In the genomic region with DNA sequence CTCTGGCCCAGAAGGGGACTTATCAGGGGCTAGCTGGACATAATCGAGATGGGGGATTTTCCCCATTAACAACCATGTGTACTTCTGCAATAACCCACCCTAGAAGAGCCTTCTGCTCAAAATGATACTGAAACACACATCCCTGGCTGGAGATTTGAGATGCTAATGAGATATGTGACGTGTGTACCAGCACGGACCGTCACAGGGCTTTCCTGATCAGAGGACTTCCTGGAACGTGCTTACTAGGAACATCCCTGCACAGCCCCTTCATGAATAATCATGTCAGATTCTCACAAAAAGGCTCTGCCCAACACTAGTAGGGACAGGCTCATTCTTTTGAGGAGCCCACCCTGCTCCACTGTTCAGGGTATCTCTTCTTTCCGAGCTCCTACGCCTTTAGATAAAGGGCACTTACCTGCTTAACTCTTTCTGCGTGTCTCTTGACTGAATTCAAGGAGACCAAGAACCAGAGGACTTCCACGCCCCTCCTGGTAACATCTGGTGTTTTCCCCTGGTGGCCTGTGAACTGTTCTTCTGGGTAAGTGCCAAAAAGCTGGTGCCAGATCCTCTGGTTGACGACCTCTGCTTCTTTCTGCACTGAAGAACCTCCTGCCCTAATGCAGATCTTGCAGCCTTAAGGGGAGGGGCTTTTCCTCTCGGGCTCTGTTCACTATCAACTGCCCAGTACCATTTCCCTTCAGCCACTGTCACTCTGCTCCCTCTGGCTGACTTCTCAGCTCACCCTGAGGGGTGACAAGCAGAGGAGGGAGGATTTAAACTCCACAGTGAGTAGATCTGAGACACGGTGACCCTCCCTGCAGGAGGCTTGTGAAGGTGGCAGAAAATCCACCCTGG, we compare ENCODE assay signal across 29 cellular contexts. TPM values are rescaled to one million over a fixed set of nuclear protein-coding genes. Genes with fewer than 3 reads are reported as not detected.
A peak's percentile ranks its signal among the peaks of the same experiment; 100 is the strongest.
DNase-seq lines count a peak whose midpoint lies in the region; ATAC-seq and TF ChIP-seq lines count a peak whose summit lies in the region.
"Had no signal": no experiment of that assay in that cellular context is flagged by ENCODE, and none has a peak within 500 bp of the region (broad histone marks: within the 10 kb centered on the region; RNA-seq: fewer than 3 reads in every experiment).

No MANE protein-coding gene starts in this region.

- H3K4me1 ChIP-seq in Karpas-422 (ENCODE audit: low read length) (peaks cover 24% of the 10 kb centered on the region), OCI-LY3 (ENCODE audit: low read length) (peaks cover 40% of the 10 kb centered on the region), smooth muscle cell (ENCODE audit: low read depth) (no peaks in the 10 kb centered on the region)
- H3K4me1 ChIP-seq: neural progenitor cell, sigmoid colon, thyroid gland had no signal

- TF ChIP-seq CTCF in OCI-LY3 (IDR thresholded peaks at IDR 0.05; ENCODE audit: low read depth, low read length) (no peak), smooth muscle cell (IDR thresholded peaks at IDR 0.05; ENCODE audit: borderline replicate concordance, insufficient read depth, poor library complexity, severe bottlenecking) (no peak)

- H3F3A ChIP-seq in smooth muscle cell (ENCODE audit: low read depth), result no peaks in the 10 kb centered on the region

- H3K9me3 ChIP-seq in Karpas-422 (ENCODE audit: low read length) (no peaks in the 10 kb centered on the region), OCI-LY3 (ENCODE audit: insufficient read depth, low read length) (peaks cover 30% of the 10 kb centered on the region), smooth muscle cell (replicated peaks; ENCODE audit: low read depth) (no peaks in the 10 kb centered on the region)
- H3K9me3 ChIP-seq: sigmoid colon, thyroid gland had no signal

- no peaks in the 10 kb centered on the region for H4K20me1 ChIP-seq in Karpas-422 (ENCODE audit: insufficient read depth, low read depth, low read length)
- H4K20me1 ChIP-seq in OCI-LY3 (ENCODE audit: insufficient read depth, low read length), result no peaks in the 10 kb centered on the region
- H4K20me1 ChIP-seq in smooth muscle cell (ENCODE audit: low read depth), result no peaks in the 10 kb centered on the region

- H2AFZ ChIP-seq in Karpas-422 (ENCODE audit: low read length), result peak overlapping the region; percentile 99
- H2AFZ ChIP-seq in OCI-LY3 (ENCODE audit: low read depth, low read length), result peak overlapping the region; percentile 8
- H2AFZ ChIP-seq in smooth muscle cell (ENCODE audit: low read depth), result no peak overlapping the region
- H2AFZ ChIP-seq: GM23338, neural progenitor cell had no signal

- H3K9ac ChIP-seq in Karpas-422 (ENCODE audit: low read length) (peak overlapping the region; percentile 65), OCI-LY3 (ENCODE audit: low read length) (peak overlapping the region; percentile 77), smooth muscle cell (ENCODE audit: low read depth) (no peak overlapping the region)
- H3K9ac ChIP-seq: neural progenitor cell had no signal

- no peaks in the 10 kb centered on the region for H3K79me2 ChIP-seq in Karpas-422 (ENCODE audit: low read length)
- H3K79me2 ChIP-seq in OCI-LY3 (ENCODE audit: low read length), result 0 out of 2 replicates have a peak, but pooled peaks cover 3% of the 10 kb centered on the region
- no peaks in the 10 kb centered on the region for H3K79me2 ChIP-seq in smooth muscle cell (ENCODE audit: low read depth)

- H3K27ac ChIP-seq in Karpas-422 (ENCODE audit: low read length) (0 out of 2 replicates have a peak overlapping the region, but pooled peaks have one; percentile 12), OCI-LY3 (ENCODE audit: low read length) (peak overlapping the region; percentile 93), smooth muscle cell (ENCODE audit: low read depth) (peak overlapping the region; percentile 85)
- H3K27ac ChIP-seq: neural progenitor cell, sigmoid colon, thyroid gland, WERI-Rb-1 had no signal

- H3K27me3 ChIP-seq in Karpas-422 (ENCODE audit: low read length) (no peaks in the 10 kb centered on the region), OCI-LY3 (ENCODE audit: low read depth, low read length) (no peaks in the 10 kb centered on the region), smooth muscle cell (ENCODE audit: low read depth) (no peaks in the 10 kb centered on the region)
- H3K27me3 ChIP-seq: neural progenitor cell, sigmoid colon, thyroid gland had no signal

- H3K4me2 ChIP-seq in Karpas-422 (ENCODE audit: low read depth, low read length, poor library complexity, severe bottlenecking), result peak overlapping the region; percentile 69
- H3K4me2 ChIP-seq in OCI-LY3 (ENCODE audit: low read length), result peak overlapping the region; percentile 81
- no peak overlapping the region for H3K4me2 ChIP-seq in smooth muscle cell
- H3K4me2 ChIP-seq: GM23338, neural progenitor cell had no signal

- H3K4me3 ChIP-seq in Karpas-422 (ENCODE audit: low read length), result peak overlapping the region; percentile 68
- H3K4me3 ChIP-seq in OCI-LY3 (ENCODE audit: low read length), result peak overlapping the region; percentile 76
- H3K4me3 ChIP-seq in smooth muscle cell, result no peak overlapping the region
- H3K4me3 ChIP-seq: GM23338, neural progenitor cell, sigmoid colon, thyroid gland had no signal

- H3K9me2 ChIP-seq in Karpas-422 (replicated peaks; ENCODE audit: insufficient read depth, low read length), result no peaks in the 10 kb centered on the region

- WGBS in smooth muscle cell (ENCODE audit: low lambda C conversion rate), result 74% methylated on average over 12 of the region's 12 CpGs

- peak; percentile 22 for DNase-seq in activated effector memory CD4-positive, alpha-beta T cell treated with anti-CD3 and anti-CD28 coated beads, Interleukin-2, amount 50 U/mL, for 16 hours
- DNase-seq in activated effector memory CD4-positive, alpha-beta T cell treated with Interleukin-2 at 50 U/mL for 16 hours, result no peak
- DNase-seq in Karpas-422, result peak; percentile 83
- no peak for DNase-seq in smooth muscle cell (lab: John Stamatoyannopoulos, UW; ENCODE audit: unreplicated experiment)
- DNase-seq: activated CD4-positive, alpha-beta T cell treated with anti-CD3 and anti-CD28 coated beads, Interleukin-2, amount 50 U/mL, for 1 hour; activated CD8-positive, alpha-beta memory T cell treated with anti-CD3 and anti-CD28 coated beads, Interleukin-2, amount 50 U/mL, for 4 hours; activated gamma-delta T cell; activated naive CD8-positive, alpha-beta T cell treated with anti-CD3 and anti-CD28 coated beads, Interleukin-2, amount 50 U/mL, for 24 hours; CD4-positive, CD25-positive, alpha-beta regulatory T cell; cerebellar nuclear complex; head of caudate nucleus; kidney glomerular epithelial cell; NCI-H1092; NCI-H2081; NCI-H510A treated with DMSO at 0.1 percent for 48 hours; sigmoid colon; stimulated activated CD4-positive, alpha-beta T cell treated with anti-CD3 and anti-CD28 coated beads, Interleukin-15, amount 100 ng/mL, for 24 hours; stimulated activated naive CD8-positive, alpha-beta T cell treated with anti-CD3 and anti-CD28 coated beads, Interleukin-15, amount 100 ng/mL, for 72 hours; thyroid gland; WERI-Rb-1 had no signal

- ATAC-seq in HG02973 (IDR thresholded peaks at IDR 0.05; ENCODE audit: unreplicated experiment) (no peak), HG03378 (IDR thresholded peaks at IDR 0.05; ENCODE audit: unreplicated experiment) (no peak)
- ATAC-seq: activated naive CD8-positive, alpha-beta T cell treated with anti-CD3 and anti-CD28 coated beads, Interleukin-2, amount 50 U/mL, for 24 hours; GM23338; stimulated activated naive CD8-positive, alpha-beta T cell treated with anti-CD3 and anti-CD28 coated beads, Interleukin-15, amount 100 ng/mL, for 72 hours had no signal

- H3K36me3 ChIP-seq in Karpas-422 (ENCODE audit: insufficient read depth, low read length), result no peaks in the 10 kb centered on the region
- H3K36me3 ChIP-seq in OCI-LY3 (replicated peaks; ENCODE audit: low read depth, low read length), result peaks cover 38% of the 10 kb centered on the region
- H3K36me3 ChIP-seq in smooth muscle cell (ENCODE audit: low read depth), result no peaks in the 10 kb centered on the region
- H3K36me3 ChIP-seq: neural progenitor cell, sigmoid colon, thyroid gland, WERI-Rb-1 had no signal

RNA-seq across cellular contexts. Expression of a gene that starts 6.3 kb away (rescaled TPM):
- total RNA-seq in Karpas-422 (2014; rRNA removed; shearing (Covaris generic); ENCODE audit: low replicate concordance), result 0.52 and 2.7 TPM in 2 replicates
- total RNA-seq in smooth muscle cell, result 0.09 and 0.27 TPM in 2 replicates
- 0.21 TPM in 1 of 2 replicates, not detected in the other for polyA plus RNA-seq in smooth muscle cell
- total RNA-seq: CD4-positive, CD25-positive, alpha-beta regulatory T cell; endothelial cell of umbilical vein; LHCN-M2; lung microvascular endothelial cell; RPMI7951; thyroid gland had no signal
- polyA plus RNA-seq: CD4-positive, CD25-positive, alpha-beta regulatory T cell; endothelial cell of umbilical vein; sigmoid colon had no signal

RNA-seq across cellular contexts. Expression of a gene that starts 37.1 kb away (rescaled TPM):
- total RNA-seq in Karpas-422 (2014; rRNA removed; shearing (Covaris generic); ENCODE audit: low replicate concordance), result 0.29 TPM in 1 of 2 replicates, not detected in the other
- total RNA-seq in smooth muscle cell, result 0.09 TPM in 2 replicates
- not detected in 2 replicates for polyA plus RNA-seq in smooth muscle cell
- total RNA-seq: CD4-positive, CD25-positive, alpha-beta regulatory T cell; endothelial cell of umbilical vein; LHCN-M2; lung microvascular endothelial cell; RPMI7951; sigmoid colon had no signal
- polyA plus RNA-seq: CD4-positive, CD25-positive, alpha-beta regulatory T cell; endothelial cell of umbilical vein; sigmoid colon had no signal

RNA-seq across cellular contexts. Expression of a gene that starts 44.7 kb away (rescaled TPM):
- total RNA-seq in Karpas-422 (2014; rRNA removed; shearing (Covaris generic); ENCODE audit: low replicate concordance), result 15.2 and 20.0 TPM in 2 replicates
- total RNA-seq in smooth muscle cell, result 9.2 and 17.9 TPM in 2 replicates
- polyA plus RNA-seq in smooth muscle cell, result 5.6 and 9.1 TPM in 2 replicates

Comparison
In these comparisons a context has a peak if more than half of its experiments do, and no peak if none do; other contexts are left out.
1. DNase-seq: peak in activated effector memory CD4-positive, alpha-beta T cell treated with anti-CD3 and anti-CD28 coated beads, Interleukin-2, amount 50 U/mL, for 16 hours (single experiment) and Karpas-422 (single experiment); none in activated effector memory CD4-positive, alpha-beta T cell treated with Interleukin-2 at 50 U/mL for 16 hours (single experiment) and smooth muscle cell (single experiment).
2. H3K27ac ChIP-seq: peak in every context shown above with its lines; median percentile 93 in OCI-LY3; 85 in smooth muscle cell; 12 in Karpas-422.